ENCODE assay signal across 23 cellular contexts in genomic region chr11:10500263-10500601, GRCh38.
"Had no signal": no experiment of that assay in that cellular context is flagged by ENCODE, and none has a peak within 500 bp of the region (broad histone marks: within the 10 kb centered on the region; RNA-seq: fewer than 3 reads in every experiment).

No MANE protein-coding gene starts in this region.

- H3K4me1 Mint-ChIP-seq: activated CD4-positive, alpha-beta T cell treated with anti-CD3 and anti-CD28 coated beads, Interleukin-2, amount 10 ng/mL, durations not matched to agents 7 days and 5 days; natural killer cell had no signal

- DNase-seq: activated CD4-positive, alpha-beta T cell treated with anti-CD3 and anti-CD28 coated beads, Interleukin-2, amount 10 ng/mL, durations not matched to agents 7 days and 5 days; activated CD4-positive, CD25-positive, alpha-beta regulatory T cell treated with anti-CD3 and anti-CD28 coated beads, Interleukin-2, amount 50 U/mL, for 72 hours; activated CD8-positive, alpha-beta T cell treated with anti-CD3 and anti-CD28 coated beads for 36 hours; activated T-cell treated with anti-CD3 and anti-CD28 coated beads, Interleukin-2, amount 50 U/mL, for 1 hour; brain microvascular endothelial cell; central memory CD4-positive, alpha-beta T cell; effector memory CD4-positive, alpha-beta T cell; hypothalamus; left ventricle myocardium superior; mammary epithelial cell; midbrain; natural killer cell; retina; spleen; stimulated activated CD4-positive, alpha-beta T cell treated with anti-CD3 and anti-CD28 coated beads, Interleukin-4, amount 100 ng/mL, for 4 hours; stimulated activated naive CD8-positive, alpha-beta T cell treated with anti-CD3 and anti-CD28 coated beads, Interleukin-15, Interleukin-2, amounts not matched to agents 100 U/mL and 50 U/mL, for 24 hours; upper lobe of right lung had no signal

- H3K4me3 Mint-ChIP-seq: activated CD4-positive, alpha-beta T cell treated with anti-CD3 and anti-CD28 coated beads, Interleukin-2, amount 10 ng/mL, durations not matched to agents 7 days and 5 days; activated CD8-positive, alpha-beta T cell treated with anti-CD3 and anti-CD28 coated beads for 36 hours; activated naive CD8-positive, alpha-beta T cell; natural killer cell; T-helper 1 cell treated with Interleukin-12 subunit alpha and Interleukin-12 subunit beta and Interleukin-4 antibody, amounts not matched to agents 30 μg/mL and 1 μg/mL, for 36 hours had no signal

- H3K36me3 Mint-ChIP-seq: natural killer cell had no signal

- ATAC-seq: activated CD8-positive, alpha-beta T cell treated with anti-CD3 and anti-CD28 coated beads for 36 hours; gastroesophageal sphincter; left ventricle myocardium superior; natural killer cell; stimulated activated naive CD8-positive, alpha-beta T cell treated with anti-CD3 and anti-CD28 coated beads, Interleukin-15, Interleukin-2, amounts not matched to agents 100 U/mL and 50 U/mL, for 24 hours; upper lobe of right lung had no signal

- H3K27ac ChIP-seq: adrenal gland, ascending aorta, brain microvascular endothelial cell, gastroesophageal sphincter, upper lobe of right lung had no signal

- H3K4me3 ChIP-seq: adrenal gland, ascending aorta, gastroesophageal sphincter, spleen, upper lobe of right lung had no signal

- H3K27me3 Mint-ChIP-seq: activated CD4-positive, alpha-beta T cell treated with anti-CD3 and anti-CD28 coated beads, Interleukin-2, amount 10 ng/mL, durations not matched to agents 7 days and 5 days; activated CD8-positive, alpha-beta T cell treated with anti-CD3 and anti-CD28 coated beads for 36 hours; activated naive CD8-positive, alpha-beta T cell; progenitor cell of endocrine pancreas had no signal

- H3K27ac Mint-ChIP-seq: activated CD4-positive, alpha-beta T cell treated with anti-CD3 and anti-CD28 coated beads, Interleukin-2, amount 10 ng/mL, durations not matched to agents 7 days and 5 days; activated CD8-positive, alpha-beta T cell treated with anti-CD3 and anti-CD28 coated beads for 36 hours; activated naive CD8-positive, alpha-beta T cell; natural killer cell; progenitor cell of endocrine pancreas; T-helper 1 cell treated with Interleukin-12 subunit alpha and Interleukin-12 subunit beta and Interleukin-4 antibody, amounts not matched to agents 30 μg/mL and 1 μg/mL, for 36 hours had no signal

- H3K4me1 ChIP-seq: ascending aorta, gastroesophageal sphincter had no signal

- H3K9me3 Mint-ChIP-seq: activated CD4-positive, alpha-beta T cell treated with anti-CD3 and anti-CD28 coated beads, Interleukin-2, amount 10 ng/mL, durations not matched to agents 7 days and 5 days; activated CD8-positive, alpha-beta T cell treated with anti-CD3 and anti-CD28 coated beads for 36 hours; natural killer cell; T-helper 1 cell treated with Interleukin-12 subunit alpha and Interleukin-12 subunit beta and Interleukin-4 antibody, amounts not matched to agents 30 μg/mL and 1 μg/mL, for 36 hours had no signal

- H3K27me3 ChIP-seq: adrenal gland, ascending aorta, brain microvascular endothelial cell, gastroesophageal sphincter, spleen, upper lobe of right lung had no signal

- H3K9me3 ChIP-seq: adrenal gland, ascending aorta, gastroesophageal sphincter, spleen, upper lobe of right lung had no signal
